22 cellular contexts compared by ENCODE assay signal in the genomic region with DNA sequence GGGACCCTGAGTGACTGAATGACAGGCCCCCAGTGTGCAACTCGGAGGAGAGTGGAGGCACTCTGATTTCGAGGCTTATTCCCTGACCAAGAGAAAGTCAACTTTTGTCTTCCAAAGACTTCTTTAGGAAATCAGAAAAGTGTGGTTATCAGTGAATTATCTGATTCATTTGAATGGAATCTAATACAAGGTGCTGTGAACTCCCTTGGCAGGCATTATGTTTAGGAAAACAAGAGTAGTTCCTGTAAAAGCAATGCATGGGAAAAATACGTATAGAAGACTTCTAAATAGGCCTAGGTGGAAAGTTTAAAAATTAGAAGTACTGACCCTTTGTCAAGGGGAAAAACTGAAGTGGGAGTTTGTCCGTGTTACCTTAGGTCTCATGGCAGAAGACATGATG.
"Had no signal": no experiment of that assay in that cellular context is flagged by ENCODE, and none has a peak within 500 bp of the region (broad histone marks: within the 10 kb centered on the region; RNA-seq: fewer than 3 reads in every experiment).

No MANE protein-coding gene starts in this region.

- H3K4me3 Mint-ChIP-seq: dendritic cell treated with granulocyte-macrophage colony-stimulating factor and Interleukin-4, amounts not matched to agents 40 ng/mL and 50 ng/mL, for 4 days; endodermal cell; immature natural killer cell; naive B cell; nephron; type B pancreatic cell had no signal

- H3K4me1 ChIP-seq: gastrocnemius medialis, left ventricle myocardium inferior, psoas muscle, sigmoid colon, stomach, uterus had no signal

- H3K4me3 ChIP-seq: gastrocnemius medialis, left ventricle myocardium inferior, lung, psoas muscle, sigmoid colon, skin epidermis, stomach, uterus had no signal

- H3K9me3 Mint-ChIP-seq: dendritic cell treated with granulocyte-macrophage colony-stimulating factor and Interleukin-4, amounts not matched to agents 40 ng/mL and 50 ng/mL, for 4 days; endodermal cell; immature natural killer cell had no signal

- H3K27ac ChIP-seq: gastrocnemius medialis, left ventricle myocardium inferior, psoas muscle, sigmoid colon, skin epidermis, stomach, uterus had no signal

- H3K27me3 Mint-ChIP-seq: dendritic cell treated with granulocyte-macrophage colony-stimulating factor and Interleukin-4, amounts not matched to agents 40 ng/mL and 50 ng/mL, for 4 days; type B pancreatic cell had no signal

- H3K4me1 Mint-ChIP-seq: immature natural killer cell, naive B cell, nephron had no signal

- H3K9me3 ChIP-seq: gastrocnemius medialis, left ventricle myocardium inferior, psoas muscle, sigmoid colon, stomach, uterus had no signal

- H3K36me3 Mint-ChIP-seq: naive B cell had no signal

- DNase-seq: effector CD4-positive, alpha-beta T cell; endodermal cell; gastrocnemius medialis; immature natural killer cell; kidney; left cardiac atrium; left ventricle myocardium inferior; mesenchymal stem cell; midbrain; naive B cell; psoas muscle; sigmoid colon; stimulated activated CD4-positive, alpha-beta T cell treated with anti-CD3 and anti-CD28 coated beads, Interleukin-2, amount 100 ng/mL, for 24 hours; stimulated activated naive CD4-positive, alpha-beta T cell; stomach; uterus had no signal

- FAIRE-seq: colon, kidney had no signal

- H3K27me3 ChIP-seq: gastrocnemius medialis, sigmoid colon, stomach, uterus had no signal

- H3K36me3 ChIP-seq: gastrocnemius medialis, uterus had no signal

- H3K27ac Mint-ChIP-seq: dendritic cell treated with granulocyte-macrophage colony-stimulating factor and Interleukin-4, amounts not matched to agents 40 ng/mL and 50 ng/mL, for 4 days; endodermal cell; naive B cell; nephron; type B pancreatic cell had no signal
